Comparison of ENCODE assay signal across 8 cellular contexts in the genomic region with DNA sequence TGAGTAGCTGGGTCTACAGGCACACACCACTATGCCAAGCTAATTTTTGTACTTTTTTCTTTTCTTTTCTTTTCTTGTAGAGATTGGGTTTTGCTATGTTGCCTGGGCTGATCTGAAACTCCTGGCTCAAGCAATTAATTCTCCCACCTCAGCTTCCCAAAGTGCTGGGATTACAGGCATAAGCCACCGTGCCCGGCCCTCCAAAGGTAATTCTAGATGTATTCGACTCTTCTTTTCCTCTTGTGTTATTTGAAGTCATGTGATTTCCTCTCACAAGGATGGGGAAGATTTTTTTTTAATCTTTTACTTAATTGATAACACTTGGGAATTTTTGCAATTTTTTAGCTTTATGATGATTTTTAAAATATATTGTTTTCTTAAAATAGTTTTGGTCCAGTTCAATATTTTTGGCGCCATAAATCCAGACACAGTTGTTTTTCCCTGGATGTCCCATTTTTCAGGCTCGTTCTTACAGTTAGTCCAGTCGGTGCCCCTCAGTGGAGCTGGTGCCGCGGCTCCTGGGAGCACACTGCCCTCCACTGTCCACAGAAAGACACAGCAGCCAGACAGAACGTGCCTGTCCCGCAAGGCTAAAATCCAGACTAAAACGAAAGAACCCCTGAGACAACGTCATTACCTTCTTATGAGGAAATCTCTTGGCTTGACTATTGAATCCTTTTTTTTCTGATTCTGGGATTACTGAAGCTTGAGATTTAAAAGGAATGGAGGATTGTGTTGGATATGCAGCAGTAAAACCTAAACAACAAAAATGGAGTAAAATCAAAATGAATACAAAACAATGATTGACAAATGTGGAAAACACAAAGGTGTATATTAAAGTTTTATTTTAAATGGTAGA. TPM values are rescaled to one million over a fixed set of nuclear protein-coding genes. Genes with fewer than 3 reads are reported as not detected.
DNase-seq lines count a peak whose midpoint lies in the region; ATAC-seq and TF ChIP-seq lines count a peak whose summit lies in the region.

No MANE protein-coding gene starts in this region.

- no peak overlapping the region for H3K18ac ChIP-seq in trophoblast cell (ENCODE audit: low read length)

- H2AFZ ChIP-seq in trophoblast cell (ENCODE audit: insufficient read depth, low read length, poor library complexity) = no peak overlapping the region

- no peak overlapping the region for H3K27ac ChIP-seq in trophoblast cell (ENCODE audit: low read depth, low read length)
- H3K27ac ChIP-seq in vagina = peak overlapping the region; percentile 84

- no peak overlapping the region for H3K4ac ChIP-seq in trophoblast cell (ENCODE audit: low read depth, low read length)

- no peak overlapping the region for H4K12ac ChIP-seq in trophoblast cell (ENCODE audit: low read depth, low read length)

- H4K8ac ChIP-seq in trophoblast cell (ENCODE audit: low read depth, low read length) = no peak overlapping the region

- H3K4me3 ChIP-seq in trophoblast cell (ENCODE audit: low read depth, low read length) (no peak overlapping the region), vagina (no peak overlapping the region)

- no peak overlapping the region for H3K4me2 ChIP-seq in trophoblast cell (ENCODE audit: low read length)

- H3K9ac ChIP-seq in trophoblast cell (ENCODE audit: low read length) = no peak overlapping the region

- H3K27me3 ChIP-seq in trophoblast cell (ENCODE audit: insufficient read depth, low read length) = no peaks in the 10 kb centered on the region
- H3K27me3 ChIP-seq in vagina = no peaks in the 10 kb centered on the region

- no peak overlapping the region for H2AK5ac ChIP-seq in trophoblast cell (ENCODE audit: low read length)

- peak; percentile 40 for ATAC-seq in GM18909 (IDR thresholded peaks at IDR 0.05; ENCODE audit: poor library complexity, unreplicated experiment)

- TF ChIP-seq CTCF in vagina (IDR thresholded peaks at IDR 0.05) = peak; percentile 74 to 98 (median 89)

- H3K9me3 ChIP-seq in trophoblast cell (ENCODE audit: insufficient read depth, low read depth, low read length) = peaks cover 3% of the 10 kb centered on the region
- no peaks in the 10 kb centered on the region for H3K9me3 ChIP-seq in vagina

- no peak overlapping the region for H3K23ac ChIP-seq in trophoblast cell (ENCODE audit: low read length)

- no peak overlapping the region for H2BK120ac ChIP-seq in trophoblast cell (ENCODE audit: insufficient read depth, low read length, poor library complexity)

- H4K91ac ChIP-seq in trophoblast cell (ENCODE audit: low read depth, low read length) = no peak overlapping the region

- H3K36me3 ChIP-seq in trophoblast cell (ENCODE audit: control insufficient read depth in 1 of 2, insufficient read depth in 2 of 2, low read length in 2 of 2) (peaks cover 1 to 4% of the 10 kb centered on the region in 2 experiments), vagina (no peaks in the 10 kb centered on the region)

- H3K4me1 ChIP-seq in trophoblast cell (ENCODE audit: control insufficient read depth in 1 of 2, insufficient read depth in 2 of 2, low read length in 2 of 2) = no peaks in the 10 kb centered on the region
- peaks cover 19% of the 10 kb centered on the region for H3K4me1 ChIP-seq in vagina

- no peak overlapping the region for H2BK5ac ChIP-seq in trophoblast cell (ENCODE audit: low read depth, low read length, poor library complexity)

- intact Hi-C loops in head of caudate nucleus (cut with DNase I) (loop anchor here (2.0 kb wide), 1 partner anchor 192 kb away; no protein-coding TSS in a partner anchor), vagina (cut with DNase I) (loop anchor here (5.0 kb wide), 1 partner anchor 189 kb away; no protein-coding TSS in a partner anchor)

- H3K14ac ChIP-seq in trophoblast cell (ENCODE audit: low read length) = no peak overlapping the region

- no peaks in the 10 kb centered on the region for H3K79me1 ChIP-seq in trophoblast cell (ENCODE audit: low read length)

- no CpG with 5 or more reads among the region's 12 CpGs for WGBS in trophoblast cell (ENCODE audit: extremely low coverage, insufficient coverage, insufficient read length)

- no peak overlapping the region for H2BK12ac ChIP-seq in trophoblast cell (ENCODE audit: low read length)

- peak; percentile 83 for DNase-seq in AG08396 (ENCODE audit: low spot score)
- DNase-seq in MV-4-11 (lab: John Stamatoyannopoulos, UW) = peak; percentile 62
- peak; percentile 62 for DNase-seq in SW480 (ENCODE audit: low spot score)
- DNase-seq in activated naive CD8-positive, alpha-beta T cell treated with anti-CD3 and anti-CD28 coated beads, Interleukin-2, amount 50 U/mL, for 16 hours (ENCODE audit: low read depth, low spot score) = peak; percentile 35
- peak; percentile 64 to 92 (median 82) for DNase-seq in head of caudate nucleus
- DNase-seq in trophoblast cell = peak; percentile 75 to 87
- peak in 1 of 2 donors; percentile 96 for DNase-seq in vagina (ENCODE audit: extremely low spot score in 2 of 2)

- H3K79me2 ChIP-seq in trophoblast cell (ENCODE audit: control insufficient read depth, insufficient read depth, low read length, poor library complexity) = no peaks in the 10 kb centered on the region

- no peak for TF ChIP-seq POLR2A in vagina (IDR thresholded peaks at IDR 0.05)

RNA-seq across cellular contexts. Expression of gene STPG1, which starts 22.4 kb away (rescaled TPM):
- polyA plus RNA-seq in trophoblast cell (2013) = 6.1 and 6.6 TPM in 2 replicates
- total RNA-seq in vagina = 4.2 TPM

RNA-seq across cellular contexts. Expression of gene NIPAL3, which starts 24.4 kb away (rescaled TPM):
- polyA plus RNA-seq in trophoblast cell (2013) = 17.7 and 18.4 TPM in 2 replicates
- total RNA-seq in vagina = 21.1 TPM
